15 cellular contexts compared by ENCODE assay signal in the genomic region with DNA sequence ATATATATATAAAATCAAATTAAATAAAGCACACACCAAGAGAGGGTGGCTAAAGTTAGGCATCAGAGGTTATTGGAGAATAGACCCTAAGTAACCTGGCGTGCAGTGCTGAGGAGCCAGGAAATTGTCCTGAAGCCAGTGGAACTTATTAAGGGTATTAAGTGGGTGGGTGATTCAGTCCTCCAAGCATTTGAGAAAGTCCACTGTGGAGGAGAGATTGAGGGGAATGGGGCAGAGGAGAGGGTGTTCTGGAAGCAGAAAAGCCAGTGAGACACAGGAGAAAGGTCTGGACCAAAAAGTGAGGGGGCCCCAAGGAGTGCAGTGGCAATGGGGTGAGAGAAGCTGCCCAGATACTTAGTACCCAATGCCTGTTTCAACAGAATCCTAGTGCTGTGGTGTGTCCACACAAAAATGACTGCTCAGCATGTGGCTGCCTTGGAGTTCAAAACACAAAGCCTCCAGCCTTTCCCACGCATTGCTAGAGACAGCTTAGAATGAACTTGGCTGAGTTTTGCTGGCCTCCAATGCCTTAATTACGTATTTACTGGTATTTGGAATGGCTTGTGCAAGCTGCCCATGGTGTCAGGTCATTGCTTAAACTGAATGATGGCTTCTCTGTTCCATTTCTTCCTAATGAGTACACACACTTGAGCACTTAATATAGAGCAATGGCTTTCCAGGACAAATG. TPM values are rescaled to one million over a fixed set of nuclear protein-coding genes. Genes with fewer than 3 reads are reported as not detected.
DNase-seq lines count a peak whose midpoint lies in the region; ATAC-seq, FAIRE-seq and TF ChIP-seq lines count a peak whose summit lies in the region.
"Had no signal": no experiment of that assay in that cellular context is flagged by ENCODE, and none has a peak within 500 bp of the region (broad histone marks: within the 10 kb centered on the region; RNA-seq: fewer than 3 reads in every experiment).

No MANE protein-coding gene starts in this region.

- BruUV-seq in mammary epithelial cell (replicated peaks; lab: Mats Ljungman, UMichigan) = no TSS peak

- FAIRE-seq in astrocyte (lab: Jason Lieb, UNC) = no peak
- FAIRE-seq in pancreas (lab: Jason Lieb, UNC) = no peak
- FAIRE-seq: colon had no signal

- TF ChIP-seq CTCF in AG10803 (conservative IDR thresholded peaks at IDR 0.05; ENCODE audit: low read length) = no peak
- no peak for TF ChIP-seq CTCF in astrocyte (IDR thresholded peaks at IDR 0.05; ENCODE audit: insufficient read depth, low read depth, low read length)
- TF ChIP-seq CTCF in pancreas (IDR thresholded peaks at IDR 0.05) = no peak
- TF ChIP-seq CTCF in mammary epithelial cell (conservative IDR thresholded peaks at IDR 0.05 in 1 of 2, IDR thresholded peaks at IDR 0.05 in 1 of 2; ENCODE audit: extremely low read depth in 1 of 2, insufficient read depth in 1 of 2, low read depth in 1 of 2, low read length in 2 of 2) = no peak

- peaks cover 4% of the 10 kb centered on the region for H3K4me1 Mint-ChIP-seq in astrocyte (ENCODE audit: low read depth, unreplicated experiment)

- H3K4me1 ChIP-seq in astrocyte (ENCODE audit: insufficient read depth, low read length) (peaks cover 8% of the 10 kb centered on the region), pancreas (no peaks in the 10 kb centered on the region), mammary epithelial cell (ENCODE audit: insufficient read depth, low read length) (no peaks in the 10 kb centered on the region)
- H3K4me1 ChIP-seq: uterus had no signal

- H3K27me3 Mint-ChIP-seq in astrocyte (ENCODE audit: low read depth, unreplicated experiment) = peaks cover 12% of the 10 kb centered on the region

- H3K36me3 ChIP-seq in astrocyte (ENCODE audit: insufficient read depth, low read length) (no peaks in the 10 kb centered on the region), pancreas (no peaks in the 10 kb centered on the region), mammary epithelial cell (ENCODE audit: insufficient read depth, low read length) (no peaks in the 10 kb centered on the region)
- H3K36me3 ChIP-seq: uterus had no signal

- peak overlapping the region; percentile 45 for H3K27ac ChIP-seq in astrocyte (ENCODE audit: low read depth, low read length)
- H3K27ac ChIP-seq in pancreas = peak overlapping the region in 3 of 4 donors; percentile 37 to 42 (median 38)
- no peak overlapping the region for H3K27ac ChIP-seq in mammary epithelial cell (ENCODE audit: insufficient read depth, low read depth, low read length)
- H3K27ac ChIP-seq: uterus had no signal

- H4K20me1 ChIP-seq in astrocyte (ENCODE audit: insufficient read depth, low read length) = no peaks in the 10 kb centered on the region
- H4K20me1 ChIP-seq in mammary epithelial cell (ENCODE audit: insufficient read depth, low read length) = no peaks in the 10 kb centered on the region

- H3K9ac ChIP-seq in astrocyte (ENCODE audit: low read length) (peak overlapping the region; percentile 41), mammary epithelial cell (ENCODE audit: insufficient read depth, low read length) (no peak overlapping the region)

- peaks cover 2% of the 10 kb centered on the region for H3K9me3 Mint-ChIP-seq in astrocyte (ENCODE audit: unreplicated experiment)

- H3K27ac Mint-ChIP-seq in astrocyte (ENCODE audit: unreplicated experiment) = peak overlapping the region; percentile 43
- H3K27ac Mint-ChIP-seq: activated CD8-positive, alpha-beta T cell treated with anti-CD3 and anti-CD28 coated beads, Interleukin-2, amount 10 ng/mL, durations not matched to agents 7 days and 5 days had no signal

- peak; percentile 79 to 94 for ATAC-seq in left cardiac atrium
- peak; percentile 60 to 91 (median 77) for ATAC-seq in pancreas
- no peak for ATAC-seq in GM21447 (IDR thresholded peaks at IDR 0.05; ENCODE audit: unreplicated experiment)
- ATAC-seq: activated CD8-positive, alpha-beta T cell treated with anti-CD3 and anti-CD28 coated beads, Interleukin-2, amount 10 ng/mL, durations not matched to agents 7 days and 5 days had no signal

- H3K79me2 ChIP-seq in astrocyte (ENCODE audit: insufficient read depth, low read length) (no peaks in the 10 kb centered on the region), mammary epithelial cell (ENCODE audit: insufficient read depth, low read length) (no peaks in the 10 kb centered on the region)

- 55 to 60% methylated on average over 3 of the region's 3 CpGs for WGBS in pancreas, 2 donors
- WGBS in mammary epithelial cell (ENCODE audit: low coverage, missing lambda C conversion rate) = 42% methylated on average over 3 of the region's 3 CpGs

- intact Hi-C loops in left cardiac atrium (cut with DNase I) (no loop called here), pancreas (cut with DNase I) (no loop called here), mammary epithelial cell (cut with micrococcal nuclease) (no loop called here)

- dilution Hi-C loops in mammary epithelial cell (cut with HindIII; ENCODE audit: low sequenced_read_pairs) = loop anchor here (5.0 kb wide), 1 partner anchor 69 kb away; no protein-coding TSS in a partner anchor

- no peaks in the 10 kb centered on the region for H3K9me3 ChIP-seq in astrocyte (ENCODE audit: insufficient read depth, low read depth, low read length)
- no peaks in the 10 kb centered on the region for H3K9me3 ChIP-seq in pancreas
- no peaks in the 10 kb centered on the region for H3K9me3 ChIP-seq in mammary epithelial cell (replicated peaks; ENCODE audit: insufficient read depth, low read length)
- H3K9me3 ChIP-seq: uterus had no signal

- CTCF ChIA-PET in mammary epithelial cell (lab: Charles Lee; ENCODE audit: low non-redundant PET) = interaction anchor here (0.7 kb wide), 1 partner anchor 80 kb away, joined by 6 read pairs; no protein-coding TSS in a partner anchor

- no peak overlapping the region for H3K4me3 Mint-ChIP-seq in astrocyte (ENCODE audit: unreplicated experiment)
- H3K4me3 Mint-ChIP-seq: activated CD8-positive, alpha-beta T cell treated with anti-CD3 and anti-CD28 coated beads, Interleukin-2, amount 10 ng/mL, durations not matched to agents 7 days and 5 days had no signal

- H3K4me3 ChIP-seq in AG10803 (ENCODE audit: low read length) = no peak overlapping the region
- H3K4me3 ChIP-seq in astrocyte (ENCODE audit: insufficient read depth, low read depth, low read length) = no peak overlapping the region
- H3K4me3 ChIP-seq in pancreas = no peak overlapping the region
- H3K4me3 ChIP-seq in mammary epithelial cell (replicated peaks in 1 of 3; ENCODE audit: insufficient read depth in 1 of 3, low read depth in 2 of 3, low read length in 3 of 3) = no peak overlapping the region
- H3K4me3 ChIP-seq: uterus had no signal

- in situ Hi-C loops in mammary epithelial cell (cut with MboI; ENCODE audit: low sequenced_read_pairs in 2 of 2) = no loop called here

- peaks cover 1% of the 10 kb centered on the region for H3K36me3 Mint-ChIP-seq in astrocyte (ENCODE audit: low read depth, unreplicated experiment)

- DNase-seq in AG10803 (ENCODE audit: low read depth) (peak; percentile 71), astrocyte (ENCODE audit: low read depth) (peak; percentile 92), left cardiac atrium (no peak), pancreas (peak in 2 of 6 donors; percentile 13 to 52), SHP77 treated with DMSO at 0.1 percent for 48 hours (lab: John Stamatoyannopoulos, UW) (no peak), 8988T (no peak), mammary epithelial cell (no peak)
- DNase-seq: activated CD8-positive, alpha-beta T cell treated with anti-CD3 and anti-CD28 coated beads, Interleukin-2, amount 10 ng/mL, durations not matched to agents 7 days and 5 days; activated effector memory CD4-positive, alpha-beta T cell treated with Interleukin-2 at 50 U/mL for 16 hours; KBM-7; NCI-H187 treated with DMSO at 0.1 percent for 48 hours; NCI-H82 had no signal

- H3K4me2 ChIP-seq in astrocyte (ENCODE audit: low read length) = peak overlapping the region; percentile 42
- H3K4me2 ChIP-seq in mammary epithelial cell (ENCODE audit: insufficient read depth, low read depth, low read length) = no peak overlapping the region

- H3K27me3 ChIP-seq in astrocyte (ENCODE audit: insufficient read depth, low read length) = peaks cover 12% of the 10 kb centered on the region
- no peaks in the 10 kb centered on the region for H3K27me3 ChIP-seq in pancreas
- no peaks in the 10 kb centered on the region for H3K27me3 ChIP-seq in mammary epithelial cell (ENCODE audit: insufficient read depth, low read length)
- H3K27me3 ChIP-seq: uterus had no signal

- H2AFZ ChIP-seq in astrocyte (ENCODE audit: low read depth, low read length) (peak overlapping the region; percentile 16), mammary epithelial cell (ENCODE audit: low read depth, low read length) (no peak overlapping the region)

RNA-seq across cellular contexts. Expression of a gene that starts 44.9 kb away (rescaled TPM):
- total RNA-seq in astrocyte = 20.6 and 21.2 TPM in 2 replicates
- total RNA-seq in left cardiac atrium = 10 to 100 TPM in 1 of 2 donors, 1 to 10 TPM in 1; 9.2 to 17.8 TPM
- 10 to 100 TPM in 5 of 6 donors, 1 to 10 TPM in 1; 9.4 to 17.3 (median 14.0) TPM for total RNA-seq in pancreas
- polyA plus RNA-seq in pancreas = 10 to 100 TPM in 1 of 2 donors, 1 to 10 TPM in 1; 4.8 to 12.4 TPM
- 10 to 100 TPM; 47.3 to 61.0 TPM for total RNA-seq in mammary epithelial cell
- 24.5 TPM for polyA plus RNA-seq in mammary epithelial cell
- polyA minus RNA-seq in mammary epithelial cell = 60.0 TPM
- total RNA-seq: activated CD8-positive, alpha-beta T cell treated with anti-CD3 and anti-CD28 coated beads, Interleukin-2, amount 10 ng/mL, durations not matched to agents 7 days and 5 days had no signal

Comparison
In these comparisons a context has a peak if more than half of its experiments do, and no peak if none do; other contexts are left out.
1. DNase-seq: peak in AG10803 (single experiment) and astrocyte (single experiment); none in left cardiac atrium (single experiment), SHP77 treated with DMSO at 0.1 percent for 48 hours (single experiment), 8988T (single experiment) and mammary epithelial cell (single experiment).